ENCODE assay signal across 13 cellular contexts in the genomic region with DNA sequence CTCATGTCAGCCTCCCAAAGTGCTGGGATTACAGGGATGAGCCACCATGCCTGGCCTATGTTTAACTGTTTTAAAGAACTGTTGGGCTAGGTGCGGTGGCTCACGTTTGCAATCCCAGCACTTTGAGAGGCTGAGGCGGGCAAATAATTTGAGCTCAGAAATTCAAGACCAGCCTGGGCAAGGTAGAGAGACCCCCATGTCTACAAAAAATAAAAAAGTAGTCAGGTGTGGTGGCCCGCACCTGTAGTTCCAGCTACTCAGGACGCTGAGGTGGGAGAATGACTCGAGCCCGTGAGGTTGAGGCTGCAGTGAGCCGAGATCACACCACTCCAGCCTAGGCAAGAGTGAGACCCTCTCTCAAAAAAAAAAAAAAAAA. TPM values are rescaled to one million over a fixed set of nuclear protein-coding genes. Genes with fewer than 3 reads are reported as not detected.
DNase-seq lines count a peak whose midpoint lies in the region; ATAC-seq lines count a peak whose summit lies in the region.
"Had no signal": no experiment of that assay in that cellular context is flagged by ENCODE, and none has a peak within 500 bp of the region (broad histone marks: within the 10 kb centered on the region; RNA-seq: fewer than 3 reads in every experiment).

No MANE protein-coding gene starts in this region.

- peak; percentile 47 for DNase-seq in activated naive CD4-positive, alpha-beta T cell treated with anti-CD3 and anti-CD28 coated beads, Interleukin-2, amount 10 ng/mL, durations not matched to agents 7 days and 5 days
- no peak for DNase-seq in activated naive CD4-positive, alpha-beta T cell treated with anti-CD3 and anti-CD28 coated beads, Interleukin-2, amount 50 U/mL, for 16 hours
- DNase-seq in Karpas-422 (no peak), NCI-H524 treated with DMSO at 0.1 percent for 48 hours (lab: John Stamatoyannopoulos, UW) (no peak), NCI-H2227 (lab: John Stamatoyannopoulos, UW; ENCODE audit: unreplicated experiment) (no peak), cerebellum (ENCODE audit: low spot score) (no peak)
- DNase-seq in activated naive CD8-positive, alpha-beta T cell treated with anti-CD3 and anti-CD28 coated beads for 36 hours, result no peak
- DNase-seq in stimulated activated naive CD8-positive, alpha-beta T cell treated with anti-CD3 and anti-CD28 coated beads, Interleukin-15, amount 100 ng/mL, for 72 hours, result peak in 1 of 2 donors; percentile 24
- DNase-seq: DMS153, gastrocnemius medialis, NCI-H1436 treated with DMSO at 0.1 percent for 48 hours, NCI-H345 had no signal

- H3K4me1 Mint-ChIP-seq in activated naive CD4-positive, alpha-beta T cell treated with anti-CD3 and anti-CD28 coated beads, Interleukin-2, amount 10 ng/mL, durations not matched to agents 7 days and 5 days, result peaks cover 71% of the 10 kb centered on the region
- peaks cover 48% of the 10 kb centered on the region for H3K4me1 Mint-ChIP-seq in activated naive CD8-positive, alpha-beta T cell treated with anti-CD3 and anti-CD28 coated beads for 36 hours
- H3K4me1 Mint-ChIP-seq in stimulated activated naive CD8-positive, alpha-beta T cell treated with anti-CD3 and anti-CD28 coated beads, Interleukin-15, amount 100 ng/mL, for 72 hours, result peaks cover 66% of the 10 kb centered on the region

- H3K4me3 Mint-ChIP-seq in activated naive CD4-positive, alpha-beta T cell treated with anti-CD3 and anti-CD28 coated beads, Interleukin-2, amount 10 ng/mL, durations not matched to agents 7 days and 5 days, result no peak overlapping the region
- no peak overlapping the region for H3K4me3 Mint-ChIP-seq in activated naive CD8-positive, alpha-beta T cell treated with anti-CD3 and anti-CD28 coated beads for 36 hours
- peak overlapping the region in 1 of 2 donors; percentile 71 for H3K4me3 Mint-ChIP-seq in stimulated activated naive CD8-positive, alpha-beta T cell treated with anti-CD3 and anti-CD28 coated beads, Interleukin-15, amount 100 ng/mL, for 72 hours

- H2AFZ ChIP-seq in Karpas-422 (ENCODE audit: low read length), result 0 out of 2 replicates have a peak overlapping the region, but pooled peaks have one; percentile 69

- peak overlapping the region; percentile 97 for H3K27ac Mint-ChIP-seq in activated naive CD4-positive, alpha-beta T cell treated with anti-CD3 and anti-CD28 coated beads, Interleukin-2, amount 10 ng/mL, durations not matched to agents 7 days and 5 days
- H3K27ac Mint-ChIP-seq in activated naive CD8-positive, alpha-beta T cell treated with anti-CD3 and anti-CD28 coated beads for 36 hours, result peak overlapping the region; percentile 94
- H3K27ac Mint-ChIP-seq in stimulated activated naive CD8-positive, alpha-beta T cell treated with anti-CD3 and anti-CD28 coated beads, Interleukin-15, amount 100 ng/mL, for 72 hours, result peak overlapping the region; percentile 99 to 100

- H3K4me3 ChIP-seq in Karpas-422 (ENCODE audit: low read length), result no peak overlapping the region
- H3K4me3 ChIP-seq: gastrocnemius medialis, SJSA1 had no signal

- no peak overlapping the region for H3K9ac ChIP-seq in Karpas-422 (ENCODE audit: low read length)

- H3K4me1 ChIP-seq in Karpas-422 (ENCODE audit: low read length), result peaks cover 33% of the 10 kb centered on the region
- H3K4me1 ChIP-seq: gastrocnemius medialis, SJSA1 had no signal

- H3K9me2 ChIP-seq in Karpas-422 (replicated peaks; ENCODE audit: insufficient read depth, low read length), result no peaks in the 10 kb centered on the region

- H4K20me1 ChIP-seq in Karpas-422 (ENCODE audit: insufficient read depth, low read depth, low read length), result no peaks in the 10 kb centered on the region

- no peaks in the 10 kb centered on the region for H3K79me2 ChIP-seq in Karpas-422 (ENCODE audit: low read length)

- peak overlapping the region; percentile 60 for H3K4me2 ChIP-seq in Karpas-422 (ENCODE audit: low read depth, low read length, poor library complexity, severe bottlenecking)

- no peak for ATAC-seq in stimulated activated naive CD8-positive, alpha-beta T cell treated with anti-CD3 and anti-CD28 coated beads, Interleukin-15, amount 100 ng/mL, for 72 hours
- ATAC-seq: gastrocnemius medialis had no signal

- H3K27ac ChIP-seq in Karpas-422 (ENCODE audit: low read length), result no peak overlapping the region
- H3K27ac ChIP-seq: gastrocnemius medialis, SJSA1 had no signal

- no peaks in the 10 kb centered on the region for H3K9me3 Mint-ChIP-seq in activated naive CD4-positive, alpha-beta T cell treated with anti-CD3 and anti-CD28 coated beads, Interleukin-2, amount 10 ng/mL, durations not matched to agents 7 days and 5 days
- H3K9me3 Mint-ChIP-seq in activated naive CD8-positive, alpha-beta T cell treated with anti-CD3 and anti-CD28 coated beads for 36 hours, result no peaks in the 10 kb centered on the region
- H3K9me3 Mint-ChIP-seq in stimulated activated naive CD8-positive, alpha-beta T cell treated with anti-CD3 and anti-CD28 coated beads, Interleukin-15, amount 100 ng/mL, for 72 hours, result no peaks in the 10 kb centered on the region

- no peaks in the 10 kb centered on the region for H3K9me3 ChIP-seq in Karpas-422 (ENCODE audit: low read length)
- H3K9me3 ChIP-seq: gastrocnemius medialis, SJSA1 had no signal

- H3K36me3 ChIP-seq in Karpas-422 (ENCODE audit: insufficient read depth, low read length), result no peaks in the 10 kb centered on the region
- H3K36me3 ChIP-seq: gastrocnemius medialis, SJSA1 had no signal

- CTCF ChIA-PET in activated naive CD4-positive, alpha-beta T cell treated with anti-CD3 and anti-CD28 coated beads, Interleukin-2, amount 10 ng/mL, durations not matched to agents 7 days and 5 days (lab: Charles Lee), result interaction anchor here (1.8 to 7.1 kb wide), 3 partner anchors 13 to 41 kb away, joined by 5 to 57 read pairs (median 11); partner anchors contain the start of gene DCTPP1

- no peaks in the 10 kb centered on the region for H3K27me3 Mint-ChIP-seq in activated naive CD4-positive, alpha-beta T cell treated with anti-CD3 and anti-CD28 coated beads, Interleukin-2, amount 10 ng/mL, durations not matched to agents 7 days and 5 days
- no peaks in the 10 kb centered on the region for H3K27me3 Mint-ChIP-seq in activated naive CD8-positive, alpha-beta T cell treated with anti-CD3 and anti-CD28 coated beads for 36 hours
- no peaks in the 10 kb centered on the region for H3K27me3 Mint-ChIP-seq in stimulated activated naive CD8-positive, alpha-beta T cell treated with anti-CD3 and anti-CD28 coated beads, Interleukin-15, amount 100 ng/mL, for 72 hours

- H3K36me3 Mint-ChIP-seq in activated naive CD4-positive, alpha-beta T cell treated with anti-CD3 and anti-CD28 coated beads, Interleukin-2, amount 10 ng/mL, durations not matched to agents 7 days and 5 days, result peaks cover 32% of the 10 kb centered on the region
- peaks cover 30% of the 10 kb centered on the region for H3K36me3 Mint-ChIP-seq in activated naive CD8-positive, alpha-beta T cell treated with anti-CD3 and anti-CD28 coated beads for 36 hours

- H3K27me3 ChIP-seq in Karpas-422 (ENCODE audit: low read length), result no peaks in the 10 kb centered on the region
- H3K27me3 ChIP-seq: SJSA1 had no signal

RNA-seq across cellular contexts. Expression of gene ITGAL, which starts 1.9 kb away (rescaled TPM):
- total RNA-seq in Karpas-422 (2014; rRNA removed; shearing (Covaris generic); ENCODE audit: low replicate concordance), result 0.07 and 0.51 TPM in 2 replicates
- 100 to 1,000 TPM; 233 to 235 TPM for total RNA-seq in activated naive CD8-positive, alpha-beta T cell treated with anti-CD3 and anti-CD28 coated beads for 36 hours
- 1.5 TPM for total RNA-seq in cerebellum
- total RNA-seq: SJSA1 had no signal

RNA-seq across cellular contexts. Expression of gene SEPHS2, which starts 24.9 kb away (rescaled TPM):
- total RNA-seq in Karpas-422 (2014; rRNA removed; shearing (Covaris generic); ENCODE audit: low replicate concordance), result 16.3 and 21.8 TPM in 2 replicates
- 10 to 100 TPM; 80.1 to 80.6 TPM for total RNA-seq in activated naive CD8-positive, alpha-beta T cell treated with anti-CD3 and anti-CD28 coated beads for 36 hours
- total RNA-seq in cerebellum, result 5.8 TPM

RNA-seq across cellular contexts. Expression of gene DCTPP1, which starts 40.8 kb away (rescaled TPM):
- 31.3 and 48.5 TPM in 2 replicates for total RNA-seq in Karpas-422 (2014; rRNA removed; shearing (Covaris generic); ENCODE audit: low replicate concordance)
- 100 to 1,000 TPM; 181 to 183 TPM for total RNA-seq in activated naive CD8-positive, alpha-beta T cell treated with anti-CD3 and anti-CD28 coated beads for 36 hours
- 11.3 TPM for total RNA-seq in cerebellum

RNA-seq across cellular contexts. Expression of gene ZNF768, which starts 55.7 kb away (rescaled TPM):
- total RNA-seq in Karpas-422 (2014; rRNA removed; shearing (Covaris generic); ENCODE audit: low replicate concordance), result 59.4 and 107 TPM in 2 replicates
- total RNA-seq in activated naive CD8-positive, alpha-beta T cell treated with anti-CD3 and anti-CD28 coated beads for 36 hours, result 10 to 100 TPM; 11.4 to 11.8 TPM
- total RNA-seq in cerebellum, result 16.7 TPM

Comparison
In these comparisons a context has a peak if more than half of its experiments do, and no peak if none do; other contexts are left out.
1. RNA of gene ITGAL, which starts 1.9 kb away (total RNA-seq): 233 to 235 TPM in activated naive CD8-positive, alpha-beta T cell treated with anti-CD3 and anti-CD28 coated beads for 36 hours; 1.5 TPM in cerebellum (single experiment) and 0.07 to 0.51 TPM in Karpas-422; every median in the first group is over 10 times any median in the second.
2. Peak in every context shown above with its lines, with median percentiles within 50 percentile points of each other: H3K27ac Mint-ChIP-seq.